Comparison of ENCODE assay signal across 8 cellular contexts in the genomic region with DNA sequence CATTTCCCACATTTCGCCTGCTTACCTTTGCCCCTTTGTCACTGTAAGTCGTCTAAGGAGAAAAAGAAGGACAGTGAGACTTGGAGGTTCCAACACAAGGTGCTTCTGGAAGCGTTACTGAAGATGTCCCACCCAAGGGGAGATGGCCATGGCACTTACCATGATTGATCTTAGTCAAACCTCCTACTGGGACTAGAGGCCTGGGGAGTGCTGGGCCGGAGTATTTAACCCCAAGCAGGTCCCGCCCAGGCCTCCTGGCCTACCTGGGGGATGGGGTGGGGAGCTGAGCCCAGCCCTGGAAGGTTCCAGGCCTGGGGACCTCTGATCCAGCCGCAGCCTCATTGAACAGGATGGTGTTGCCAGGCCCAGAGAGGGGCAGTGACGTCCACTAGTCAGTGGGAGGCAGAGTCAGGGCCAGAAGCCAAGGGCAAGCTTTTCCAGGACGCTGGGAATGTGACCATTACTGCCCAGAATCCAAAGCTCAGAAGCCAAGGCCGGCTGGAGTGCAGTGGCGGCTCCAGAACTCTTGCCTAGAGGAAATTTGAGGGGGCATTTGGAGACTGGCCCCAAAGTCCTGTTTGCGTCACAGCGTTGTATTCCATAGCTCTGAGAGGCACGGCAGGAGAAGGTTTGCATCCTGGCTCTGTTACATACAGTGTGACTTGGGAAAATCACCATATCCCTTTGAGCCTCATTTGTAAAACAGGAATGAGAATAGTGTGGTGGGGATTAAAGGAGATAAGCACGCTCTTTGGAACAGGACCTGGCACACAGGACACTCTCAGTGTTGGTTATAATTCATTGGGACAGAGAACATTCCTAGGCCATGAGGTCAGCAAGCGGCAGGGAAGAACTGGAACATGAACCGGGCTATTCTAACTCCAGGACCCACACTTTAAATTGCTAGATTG. TPM values are rescaled to one million over a fixed set of nuclear protein-coding genes. Genes with fewer than 3 reads are reported as not detected.
DNase-seq lines count a peak whose midpoint lies in the region; ATAC-seq and TF ChIP-seq lines count a peak whose summit lies in the region.

TSS of gene HPD (minus strand) at position 198 of the 911 bp plus-strand sequence. CDS start at position 162, 36 bp downstream.

- H3K27ac ChIP-seq in HUES64 (ENCODE audit: low read depth, low read length), result peak within 1 kb of the TSS; percentile 86
- peak within 1 kb of the TSS; percentile 72 to 91 (median 86) for H3K27ac ChIP-seq in transverse colon
- no peak within 1 kb of the TSS for H3K27ac ChIP-seq in A673 (ENCODE audit: low read depth, low read length, poor library complexity, severe bottlenecking)

- no TSS peak for BruUV-seq in A673 (replicated peaks; lab: Mats Ljungman, UMichigan)

- peaks cover 25% of the 10 kb centered on the region for H3K4me1 ChIP-seq in HUES64 (ENCODE audit: insufficient read depth, low read length)
- peaks cover 9 to 20% (median 15%) of the 10 kb centered on the region in 4 donors for H3K4me1 ChIP-seq in transverse colon
- no peaks in the 10 kb centered on the region for H3K4me1 ChIP-seq in A673 (ENCODE audit: insufficient read depth, low read length, poor library complexity, severe bottlenecking)

- 44% methylated on average over 16 of the region's 16 CpGs for WGBS in HUES64
- 74 to 79% methylated on average over 8 to 16 of the region's 16 CpGs for WGBS in transverse colon (ENCODE audit: low coverage in 1 of 2), 2 donors

- H3K27me3 ChIP-seq in HUES64 (ENCODE audit: insufficient read depth, low read length), result no peaks in the 10 kb centered on the region
- no peaks in the 10 kb centered on the region for H3K27me3 ChIP-seq in transverse colon
- no peaks in the 10 kb centered on the region for H3K27me3 ChIP-seq in A673 (replicated peaks; ENCODE audit: insufficient read depth, low read depth, low read length, poor library complexity)

- ATAC-seq in HG02763 (IDR thresholded peaks at IDR 0.05; ENCODE audit: unreplicated experiment), result no peak
- ATAC-seq in GM21526 (IDR thresholded peaks at IDR 0.05; ENCODE audit: low FRiP score, unreplicated experiment), result no peak

- H3K9ac ChIP-seq in HUES64 (ENCODE audit: low read depth, low read length), result peak within 1 kb of the TSS; percentile 28

- DNase-seq in dedifferentiated amniotic fluid mesenchymal stem cell (ENCODE audit: extremely low spot score), result peak; percentile 58
- peak; percentile 39 to 48 for DNase-seq in lung microvascular endothelial cell (ENCODE audit: low read depth in 2 of 2)
- peak; percentile 34 for DNase-seq in transverse colon
- DNase-seq in A673 (ENCODE audit: low spot score), result no peak
- DNase-seq in SHP77 (lab: John Stamatoyannopoulos, UW), result no peak

- POLR2A ChIA-PET in A673 (lab: Charles Lee; ENCODE audit: low non-redundant PET), result no interaction called here

- in situ Hi-C loops in transverse colon (cut with MboI; ENCODE audit: low pct_ligation_motif_present in 1 of 4, low pct_unique_long_range_greater_than_20kb in 1 of 4, low sequenced_read_pairs in 3 of 4), result no loop called here

- CTCF ChIA-PET in A673 (lab: Charles Lee), result no interaction called here

- no peak within 1 kb of the TSS for H3K4me3 ChIP-seq in HUES64 (ENCODE audit: low read length)
- no peak within 1 kb of the TSS for H3K4me3 ChIP-seq in transverse colon
- no peak within 1 kb of the TSS for H3K4me3 ChIP-seq in A673 (ENCODE audit: low read depth, low read length, poor library complexity, severe bottlenecking)

- no peak for TF ChIP-seq POLR2A in transverse colon (IDR thresholded peaks at IDR 0.05)

- H3K9me3 ChIP-seq in HUES64 (ENCODE audit: insufficient read depth, low read depth, low read length), result no peaks in the 10 kb centered on the region
- no peaks in the 10 kb centered on the region for H3K9me3 ChIP-seq in transverse colon
- H3K9me3 ChIP-seq in A673 (ENCODE audit: low read depth, low read length, poor library complexity, severe bottlenecking), result no peaks in the 10 kb centered on the region

- intact Hi-C loops in transverse colon (cut with DNase I; ENCODE audit: low total_unique reads) (no loop called here), A673 (cut with micrococcal nuclease; ENCODE audit: unreplicated experiment) (no loop called here)

- no peaks in the 10 kb centered on the region for H3K36me3 ChIP-seq in HUES64 (ENCODE audit: insufficient read depth, low read length)
- H3K36me3 ChIP-seq in transverse colon, result no peaks in the 10 kb centered on the region
- H3K36me3 ChIP-seq in A673 (ENCODE audit: insufficient read depth, low read length, poor library complexity, severe bottlenecking), result no peaks in the 10 kb centered on the region

- no peak for TF ChIP-seq EP300 in transverse colon (IDR thresholded peaks at IDR 0.05; ENCODE audit: low read depth)

- TF ChIP-seq CTCF in transverse colon (IDR thresholded peaks at IDR 0.05) (no peak), A673 (conservative IDR thresholded peaks at IDR 0.05; ENCODE audit: low read depth, low read length) (no peak)

RNA-seq across cellular contexts. Expression of gene HPD, which starts in this region (rescaled TPM):
- 0.15 TPM for polyA plus RNA-seq in HUES64 (2013, experiment 1 of 2)
- polyA plus RNA-seq in HUES64 (2013, experiment 2 of 2), result 0.32 TPM
- total RNA-seq in lung microvascular endothelial cell (not detected in 2 replicates), transverse colon (under 1 TPM in 1 of 4 donors, not detected in 3; 0.41 TPM), A673 (2021) (not detected in 2 replicates)

Comparison
In these comparisons a context has a peak if more than half of its experiments do, and no peak if none do; other contexts are left out.
1. Peak in DNase-seq in lung microvascular endothelial cell; RNA of the gene not detected or under 1 TPM.
2. Peak in DNase-seq and H3K27ac ChIP-seq in transverse colon; RNA of the gene not detected or under 1 TPM.